ENCODE assay signal across 7 cellular contexts in the genomic region with DNA sequence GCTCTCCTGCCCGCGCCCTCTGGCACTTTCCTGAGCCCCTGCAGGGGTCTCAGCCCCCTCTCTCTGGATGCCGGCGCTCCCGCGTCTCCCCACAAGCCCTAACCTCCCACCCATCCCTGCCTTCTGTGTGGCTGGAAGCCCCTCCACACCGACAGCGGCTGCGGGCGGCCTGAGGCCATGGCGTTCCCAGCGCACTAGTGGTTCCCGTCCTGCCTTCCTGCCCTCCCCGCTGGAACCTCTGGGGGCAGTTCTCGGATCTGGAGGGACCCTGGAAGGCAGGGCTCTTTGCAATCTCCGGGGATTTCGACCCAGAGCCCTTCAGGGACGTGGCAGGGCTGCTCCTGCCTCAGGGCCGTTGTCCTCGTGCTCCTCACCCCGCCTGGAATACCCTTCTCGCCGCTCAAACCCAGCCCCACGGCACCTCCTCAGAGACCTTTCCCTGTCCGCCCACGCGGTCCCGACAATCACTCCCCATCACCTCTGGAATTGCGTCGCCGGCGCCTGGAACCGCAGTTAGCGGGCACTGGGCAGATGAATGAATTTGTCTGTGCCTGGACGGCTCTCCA. TPM values are rescaled to one million over a fixed set of nuclear protein-coding genes. Genes with fewer than 3 reads are reported as not detected.
DNase-seq lines count a peak whose midpoint lies in the region; ATAC-seq, FAIRE-seq and TF ChIP-seq lines count a peak whose summit lies in the region.

No MANE protein-coding gene starts in this region.

- H3K27ac Mint-ChIP-seq in CD4-positive, alpha-beta memory T cell: no peak overlapping the region
- H3K27ac Mint-ChIP-seq in activated T-helper 1 cell treated with anti-CD3 and anti-CD28 coated beads, Interleukin-12 subunit alpha, Interleukin-12 subunit beta, Interleukin-2, Interleukin-4 antibody, amounts not matched to agents 30 ng/mL and 10 ng/mL and 1 ng/mL, durations not matched to agents 14 hours and 24 hours and 36 hours: no peak overlapping the region

- no peak for TF ChIP-seq POLR2A in heart left ventricle (IDR thresholded peaks at IDR 0.05)

- peaks cover 31% of the 10 kb centered on the region for H3K27me3 ChIP-seq in CD4-positive, alpha-beta memory T cell (ENCODE audit: insufficient read depth, low read length)
- H3K27me3 ChIP-seq in heart left ventricle (peaks cover 52 to 97% (median 83%) of the 10 kb centered on the region in 9 donors), small intestine (ENCODE audit: control insufficient read depth in 2 of 2, insufficient read depth in 2 of 2, low read length in 2 of 2) (peaks cover 7 to 32% of the 10 kb centered on the region in 2 donors)

- no peak for FAIRE-seq in small intestine (lab: Jason Lieb, UNC)

- H3K36me3 Mint-ChIP-seq in CD4-positive, alpha-beta memory T cell: no peaks in the 10 kb centered on the region
- no peaks in the 10 kb centered on the region for H3K36me3 Mint-ChIP-seq in activated T-helper 1 cell treated with anti-CD3 and anti-CD28 coated beads, Interleukin-12 subunit alpha, Interleukin-12 subunit beta, Interleukin-2, Interleukin-4 antibody, amounts not matched to agents 30 ng/mL and 10 ng/mL and 1 ng/mL, durations not matched to agents 14 hours and 24 hours and 36 hours (ENCODE audit: low read depth)

- POLR2A ChIA-PET in CD4-positive, alpha-beta memory T cell (lab: Charles Lee; ENCODE audit: partially characterized antibody): interaction anchor here (0.9 to 2.8 kb wide), 4 partner anchors 14 to 179 kb away, joined by 4 to 16 read pairs (median 6); no protein-coding TSS in a partner anchor

- H3K4me3 Mint-ChIP-seq in CD4-positive, alpha-beta memory T cell: peak overlapping the region; percentile 48 to 76 (median 68)
- peak overlapping the region; percentile 42 for H3K4me3 Mint-ChIP-seq in activated T-helper 1 cell treated with anti-CD3 and anti-CD28 coated beads, Interleukin-12 subunit alpha, Interleukin-12 subunit beta, Interleukin-2, Interleukin-4 antibody, amounts not matched to agents 30 ng/mL and 10 ng/mL and 1 ng/mL, durations not matched to agents 14 hours and 24 hours and 36 hours

- intact Hi-C loops in CD4-positive, alpha-beta memory T cell (cut with micrococcal nuclease): loop anchor here (1.0 kb wide), 5 partner anchors 14 to 222 kb away; a partner anchor contains a TSS
- intact Hi-C loops in activated T-helper 1 cell treated with anti-CD3 and anti-CD28 coated beads, Interleukin-12 subunit alpha, Interleukin-12 subunit beta, Interleukin-2, Interleukin-4 antibody, amounts not matched to agents 30 ng/mL and 10 ng/mL and 1 ng/mL, durations not matched to agents 14 hours and 24 hours and 36 hours (cut with micrococcal nuclease): loop anchor here (1.0 to 5.0 kb wide), 3 partner anchors 14 to 177 kb away; no protein-coding TSS in a partner anchor
- intact Hi-C loops in heart left ventricle (cut with DNase I): no loop called here

- DNase-seq in CD4-positive, alpha-beta memory T cell: no peak
- DNase-seq in GM13977 (ENCODE audit: low spot score) (peak; percentile 47), left lobe of liver (ENCODE audit: low spot score) (no peak), heart left ventricle (no peak), small intestine (no peak)
- DNase-seq in activated T-helper 1 cell treated with anti-CD3 and anti-CD28 coated beads, Interleukin-12 subunit alpha, Interleukin-12 subunit beta, Interleukin-2, Interleukin-4 antibody, amounts not matched to agents 30 ng/mL and 10 ng/mL and 1 ng/mL, durations not matched to agents 14 hours and 24 hours and 36 hours (ENCODE audit: low spot score): no peak
- no peak for DNase-seq in activated effector memory CD4-positive, alpha-beta T cell treated with anti-CD3 and anti-CD28 coated beads, Interleukin-2, amount 50 U/mL, for 16 hours

- CTCF ChIA-PET in CD4-positive, alpha-beta memory T cell (lab: Charles Lee; ENCODE audit: partially characterized antibody): interaction anchor here (0.9 to 5.6 kb wide), 21 partner anchors 8 to 222 kb away, joined by 3 to 88 read pairs (median 4); a partner anchor contains a TSS

- ATAC-seq in left lobe of liver (peak; percentile 6), heart left ventricle (no peak)

- peaks cover 31% of the 10 kb centered on the region for H3K4me1 ChIP-seq in CD4-positive, alpha-beta memory T cell (ENCODE audit: insufficient read depth, low read length)
- peaks cover 8 to 45% (median 34%) of the 10 kb centered on the region in 12 donors for H3K4me1 ChIP-seq in heart left ventricle
- peaks cover 2 to 4% of the 10 kb centered on the region in 2 donors for H3K4me1 ChIP-seq in small intestine (ENCODE audit: control insufficient read depth in 2 of 2, insufficient read depth in 1 of 2, low read depth in 1 of 2, low read length in 1 of 2)

- H3K36me3 ChIP-seq in CD4-positive, alpha-beta memory T cell (ENCODE audit: insufficient read depth, low read length): no peaks in the 10 kb centered on the region
- H3K36me3 ChIP-seq in heart left ventricle: no peaks in the 10 kb centered on the region
- no peaks in the 10 kb centered on the region for H3K36me3 ChIP-seq in small intestine (ENCODE audit: control insufficient read depth in 2 of 2, insufficient read depth in 2 of 2, low read length in 2 of 2)

- H3K27ac ChIP-seq in CD4-positive, alpha-beta memory T cell (ENCODE audit: low read depth, low read length): no peak overlapping the region
- H3K27ac ChIP-seq in heart left ventricle (no peak overlapping the region), small intestine (ENCODE audit: low read depth in 1 of 2, low read length in 1 of 2) (no peak overlapping the region)

- H3K9me3 ChIP-seq in CD4-positive, alpha-beta memory T cell (ENCODE audit: control insufficient read depth in 1 of 2, low read length in 2 of 2): no peaks in the 10 kb centered on the region
- H3K9me3 ChIP-seq in heart left ventricle (no peaks in the 10 kb centered on the region), small intestine (ENCODE audit: control insufficient read depth, low read depth) (no peaks in the 10 kb centered on the region)

- in situ Hi-C loops in GM13977 (cut with MboI; ENCODE audit: low pct_unique_long_range_greater_than_20kb, low sequenced_read_pairs, unreplicated experiment): no loop called here

- H3K27me3 Mint-ChIP-seq in CD4-positive, alpha-beta memory T cell: peaks cover 20 to 22% of the 10 kb centered on the region in 2 donors
- H3K27me3 Mint-ChIP-seq in activated T-helper 1 cell treated with anti-CD3 and anti-CD28 coated beads, Interleukin-12 subunit alpha, Interleukin-12 subunit beta, Interleukin-2, Interleukin-4 antibody, amounts not matched to agents 30 ng/mL and 10 ng/mL and 1 ng/mL, durations not matched to agents 14 hours and 24 hours and 36 hours (ENCODE audit: insufficient read depth): peaks cover 53% of the 10 kb centered on the region

- peak overlapping the region in 1 of 2 donors; percentile 38 for H3K4me3 ChIP-seq in CD4-positive, alpha-beta memory T cell (ENCODE audit: low read length in 2 of 2)
- H3K4me3 ChIP-seq in heart left ventricle (peak overlapping the region in 2 of 12 donors; percentile 17 to 34), small intestine (ENCODE audit: low read depth in 1 of 2, low read length in 2 of 2) (no peak overlapping the region)

- TF ChIP-seq CTCF in GM13977 (IDR thresholded peaks at IDR 0.05; ENCODE audit: extremely low read depth, insufficient read depth, missing control alignments) (no peak), heart left ventricle (IDR thresholded peaks at IDR 0.05) (no peak)

- 2 to 6% (median 6%) methylated on average over 32 to 35 of the region's 35 CpGs for WGBS in heart left ventricle, 4 donors
- 6 to 8% (median 8%) methylated on average over 35 of the region's 35 CpGs for WGBS in small intestine, 3 donors

- no peaks in the 10 kb centered on the region for H3K9me3 Mint-ChIP-seq in CD4-positive, alpha-beta memory T cell
- H3K9me3 Mint-ChIP-seq in activated T-helper 1 cell treated with anti-CD3 and anti-CD28 coated beads, Interleukin-12 subunit alpha, Interleukin-12 subunit beta, Interleukin-2, Interleukin-4 antibody, amounts not matched to agents 30 ng/mL and 10 ng/mL and 1 ng/mL, durations not matched to agents 14 hours and 24 hours and 36 hours: no peaks in the 10 kb centered on the region

- H3K4me1 Mint-ChIP-seq in CD4-positive, alpha-beta memory T cell: peaks cover 5 to 35% (median 18%) of the 10 kb centered on the region in 4 donors
- H3K4me1 Mint-ChIP-seq in activated T-helper 1 cell treated with anti-CD3 and anti-CD28 coated beads, Interleukin-12 subunit alpha, Interleukin-12 subunit beta, Interleukin-2, Interleukin-4 antibody, amounts not matched to agents 30 ng/mL and 10 ng/mL and 1 ng/mL, durations not matched to agents 14 hours and 24 hours and 36 hours (ENCODE audit: low read depth): peaks cover 14% of the 10 kb centered on the region

RNA-seq across cellular contexts. Expression of a gene that starts 0.5 kb away (rescaled TPM):
- total RNA-seq in CD4-positive, alpha-beta memory T cell: 10 to 100 TPM; 10.9 to 13.5 TPM
- 1 to 10 TPM in 1 of 2 donors, under 1 TPM in 1; 0.48 to 1.8 TPM for polyA plus RNA-seq in CD4-positive, alpha-beta memory T cell
- 1.2 and 1.8 TPM in 2 replicates for total RNA-seq in activated T-helper 1 cell treated with anti-CD3 and anti-CD28 coated beads, Interleukin-12 subunit alpha, Interleukin-12 subunit beta, Interleukin-2, Interleukin-4 antibody, amounts not matched to agents 30 ng/mL and 10 ng/mL and 1 ng/mL, durations not matched to agents 14 hours and 24 hours and 36 hours
- 172 TPM for total RNA-seq in left lobe of liver
- total RNA-seq in heart left ventricle: 1 to 10 TPM in 1 of 9 donors, under 1 TPM in 3, not detected in 5; 0.15 to 1.3 (median 0.42) TPM
- polyA plus RNA-seq in heart left ventricle: under 1 TPM in 1 of 2 donors, not detected in 1; 0.10 TPM
- polyA plus RNA-seq in small intestine: 100 to 1,000 TPM in 2 of 3 donors, 10 to 100 TPM in 1; 83.5 to 336 (median 235) TPM

RNA-seq across cellular contexts. Expression of a gene that starts 4.4 kb away (rescaled TPM):
- not detected for total RNA-seq in CD4-positive, alpha-beta memory T cell
- polyA plus RNA-seq in CD4-positive, alpha-beta memory T cell: not detected
- total RNA-seq in activated T-helper 1 cell treated with anti-CD3 and anti-CD28 coated beads, Interleukin-12 subunit alpha, Interleukin-12 subunit beta, Interleukin-2, Interleukin-4 antibody, amounts not matched to agents 30 ng/mL and 10 ng/mL and 1 ng/mL, durations not matched to agents 14 hours and 24 hours and 36 hours: 0.27 and 0.29 TPM in 2 replicates
- total RNA-seq in left lobe of liver (0.13 TPM), heart left ventricle (under 1 TPM in 1 of 9 donors, not detected in 8; 0.14 TPM)
- polyA plus RNA-seq in heart left ventricle (under 1 TPM; 0.04 to 0.12 TPM), small intestine (1 to 10 TPM in 2 of 3 donors, under 1 TPM in 1; 0.55 to 2.2 (median 1.1) TPM)

RNA-seq across cellular contexts. Expression of a gene that starts 30.5 kb away (rescaled TPM):
- 1 to 10 TPM; 2.7 to 3.1 TPM for total RNA-seq in CD4-positive, alpha-beta memory T cell
- 1 to 10 TPM; 6.5 to 7.4 TPM for polyA plus RNA-seq in CD4-positive, alpha-beta memory T cell
- 124 and 126 TPM in 2 replicates for total RNA-seq in activated T-helper 1 cell treated with anti-CD3 and anti-CD28 coated beads, Interleukin-12 subunit alpha, Interleukin-12 subunit beta, Interleukin-2, Interleukin-4 antibody, amounts not matched to agents 30 ng/mL and 10 ng/mL and 1 ng/mL, durations not matched to agents 14 hours and 24 hours and 36 hours
- 13.2 TPM for total RNA-seq in left lobe of liver
- 10 to 100 TPM in 7 of 9 donors, 1 to 10 TPM in 2; 5.7 to 34.0 (median 12.6) TPM for total RNA-seq in heart left ventricle
- polyA plus RNA-seq in heart left ventricle: 10 to 100 TPM in 1 of 2 donors, 1 to 10 TPM in 1; 6.2 to 38.9 TPM
- polyA plus RNA-seq in small intestine: 10 to 100 TPM; 63.5 to 93.8 (median 83.9) TPM

RNA-seq across cellular contexts. Expression of a gene that starts 41.9 kb away (rescaled TPM):
- 100 to 1,000 TPM; 392 to 415 TPM for total RNA-seq in CD4-positive, alpha-beta memory T cell
- polyA plus RNA-seq in CD4-positive, alpha-beta memory T cell: 10 to 100 TPM; 28.9 to 60.7 TPM
- total RNA-seq in activated T-helper 1 cell treated with anti-CD3 and anti-CD28 coated beads, Interleukin-12 subunit alpha, Interleukin-12 subunit beta, Interleukin-2, Interleukin-4 antibody, amounts not matched to agents 30 ng/mL and 10 ng/mL and 1 ng/mL, durations not matched to agents 14 hours and 24 hours and 36 hours: 151 and 158 TPM in 2 replicates
- total RNA-seq in left lobe of liver (2.1 TPM), heart left ventricle (10 to 100 TPM in 3 of 9 donors, 1 to 10 TPM in 6; 5.2 to 11.6 (median 9.3) TPM)
- polyA plus RNA-seq in heart left ventricle (10 to 100 TPM in 1 of 2 donors, 1 to 10 TPM in 1; 4.7 to 17.5 TPM), small intestine (10 to 100 TPM; 23.0 to 43.2 (median 23.3) TPM)

Comparison
In these comparisons a context has a peak if more than half of its experiments do, and no peak if none do; other contexts are left out.
1. RNA of a gene that starts 0.5 kb away (total RNA-seq): 172 TPM in left lobe of liver (single experiment); 10.9 to 13.5 TPM in CD4-positive, alpha-beta memory T cell, 1.2 to 1.8 TPM in activated T-helper 1 cell treated with anti-CD3 and anti-CD28 coated beads, Interleukin-12 subunit alpha, Interleukin-12 subunit beta, Interleukin-2, Interleukin-4 antibody, amounts not matched to agents 30 ng/mL and 10 ng/mL and 1 ng/mL, durations not matched to agents 14 hours and 24 hours and 36 hours and 0.15 to 1.3 TPM in heart left ventricle; every median in the first group is over 10 times any median in the second.
2. intact Hi-C loops: an anchor here in CD4-positive, alpha-beta memory T cell (1.0 kb wide) and activated T-helper 1 cell treated with anti-CD3 and anti-CD28 coated beads, Interleukin-12 subunit alpha, Interleukin-12 subunit beta, Interleukin-2, Interleukin-4 antibody, amounts not matched to agents 30 ng/mL and 10 ng/mL and 1 ng/mL, durations not matched to agents 14 hours and 24 hours and 36 hours (1.0 to 5.0 kb wide); none called in heart left ventricle.